Comparison of ENCODE assay signal across 18 cellular contexts in the genomic region with DNA sequence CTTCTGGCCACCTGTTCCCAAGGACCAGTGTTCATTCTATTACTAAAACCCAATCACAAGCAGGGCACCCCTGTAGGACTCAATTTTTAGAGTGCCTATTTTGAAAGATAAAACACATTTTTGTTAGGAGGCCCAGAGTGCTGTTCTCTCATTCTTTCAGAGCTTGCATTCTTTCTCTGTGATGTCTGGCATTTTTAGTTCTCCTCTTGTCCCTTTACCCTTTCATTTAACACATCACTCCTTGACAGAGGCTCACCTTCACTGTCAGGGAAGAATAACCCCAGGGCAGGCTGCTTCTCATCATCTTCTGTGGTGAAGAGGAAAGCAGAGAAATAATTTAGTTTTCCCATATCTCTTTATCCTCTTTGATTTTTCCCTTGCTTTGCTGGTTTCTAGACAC.
"Had no signal": no experiment of that assay in that cellular context is flagged by ENCODE, and none has a peak within 500 bp of the region (broad histone marks: within the 10 kb centered on the region; RNA-seq: fewer than 3 reads in every experiment).

No MANE protein-coding gene starts in this region.

- H3K27me3 Mint-ChIP-seq: naive thymus-derived CD8-positive, alpha-beta T cell had no signal

- H3K27ac Mint-ChIP-seq: naive thymus-derived CD8-positive, alpha-beta T cell had no signal

- H3K36me3 ChIP-seq: colonic mucosa, esophagus squamous epithelium, gastroesophageal sphincter, ovary, tibial nerve had no signal

- DNase-seq: colonic mucosa; dermis blood vessel endothelial cell; esophagus squamous epithelium; foreskin fibroblast; glutamatergic neuron; hippocampal formation; left colon; mammary epithelial cell; mucosa of descending colon; naive thymus-derived CD8-positive, alpha-beta T cell; ovary; stimulated activated CD4-positive, alpha-beta T cell treated with anti-CD3 and anti-CD28 coated beads, Interleukin-12 subunit alpha, Interleukin-12 subunit beta, amount 100 ng/mL, for 4 hours; stimulated activated naive CD4-positive, alpha-beta T cell; testis had no signal

- H3K27ac ChIP-seq: colonic mucosa, esophagus squamous epithelium, gastroesophageal sphincter, ovary, skin epidermis, testis, tibial nerve had no signal

- H3K36me3 Mint-ChIP-seq: naive thymus-derived CD8-positive, alpha-beta T cell had no signal

- H3K4me3 ChIP-seq: colonic mucosa, esophagus squamous epithelium, gastroesophageal sphincter, mucosa of descending colon, ovary, skin epidermis, testis, tibial nerve had no signal

- H3K9me3 ChIP-seq: colonic mucosa, esophagus squamous epithelium, gastroesophageal sphincter, ovary, testis, tibial nerve had no signal

- H3K4me1 Mint-ChIP-seq: naive thymus-derived CD8-positive, alpha-beta T cell had no signal

- H3K27me3 ChIP-seq: colonic mucosa, esophagus squamous epithelium, gastroesophageal sphincter, ovary, testis, tibial nerve had no signal

- ATAC-seq: gastroesophageal sphincter; left colon; mucosa of descending colon; naive thymus-derived CD8-positive, alpha-beta T cell; sciatic nerve had no signal

- H3K4me3 Mint-ChIP-seq: naive thymus-derived CD8-positive, alpha-beta T cell had no signal

- H3K4me1 ChIP-seq: colonic mucosa, esophagus squamous epithelium, testis, tibial nerve had no signal
